ENCODE assay signal across 26 cellular contexts in genomic region chr10:111435871-111436270, GRCh38.
"Had no signal": no experiment of that assay in that cellular context is flagged by ENCODE, and none has a peak within 500 bp of the region (broad histone marks: within the 10 kb centered on the region; RNA-seq: fewer than 3 reads in every experiment).

No MANE protein-coding gene starts in this region.

- DNase-seq: activated CD4-positive, alpha-beta memory T cell treated with anti-CD3 and anti-CD28 coated beads, Interleukin-2, amount 10 ng/mL, durations not matched to agents 7 days and 5 days; activated CD4-positive, alpha-beta T cell treated with anti-CD3 and anti-CD28 coated beads for 1 hour; activated CD4-positive, alpha-beta T cell treated with anti-CD3 and anti-CD28 coated beads for 4 hours; activated CD4-positive, alpha-beta T cell treated with anti-CD3 and anti-CD28 coated beads, Interleukin-2, amount 10 ng/mL, durations not matched to agents 7 days and 5 days; activated CD4-positive, alpha-beta T cell treated with anti-CD3 and anti-CD28 coated beads, Interleukin-2, amount 50 U/mL, for 4 hours; activated CD8-positive, alpha-beta memory T cell treated with anti-CD3 and anti-CD28 coated beads, Interleukin-2, amount 50 U/mL, for 48 hours; activated gamma-delta T cell; activated naive CD4-positive, alpha-beta T cell; activated naive CD4-positive, alpha-beta T cell treated with anti-CD3 and anti-CD28 coated beads, Interleukin-2, amount 10 ng/mL, durations not matched to agents 7 days and 5 days; activated naive CD8-positive, alpha-beta T cell treated with anti-CD3 and anti-CD28 coated beads, Interleukin-2, amount 10 ng/mL, durations not matched to agents 7 days and 5 days; activated T-cell treated with anti-CD3 and anti-CD28 coated beads for 4 hours; activated T-cell treated with anti-CD3 and anti-CD28 coated beads, Interleukin-2, amount 50 U/mL, for 24 hours; activated T-cell treated with anti-CD3 and anti-CD28 coated beads, Interleukin-2, amount 50 U/mL, for 72 hours; central memory CD4-positive, alpha-beta T cell; cerebellar nuclear complex; colonic mucosa; effector CD8-positive, alpha-beta T cell; foreskin fibroblast; head of caudate nucleus; T-helper 2 cell had no signal

- H3K36me3 ChIP-seq: ascending aorta, breast epithelium, cardiac muscle cell, colonic mucosa had no signal

- ATAC-seq: activated naive CD4-positive, alpha-beta T cell treated with anti-CD3 and anti-CD28 coated beads, Interleukin-2, amount 50 U/mL, for 72 hours; activated T-cell treated with anti-CD3 and anti-CD28 coated beads, Interleukin-2, amount 50 U/mL, for 72 hours; esophagus mucosa; WTC11 had no signal

- H3K27ac ChIP-seq: ascending aorta, breast epithelium, cardiac muscle cell, colonic mucosa had no signal

- H3K27me3 ChIP-seq: ascending aorta, cardiac muscle cell, colonic mucosa had no signal

- H3K4me3 ChIP-seq: ascending aorta, breast epithelium, cardiac muscle cell, colonic mucosa had no signal

- H3K9me3 ChIP-seq: ascending aorta, breast epithelium, colonic mucosa had no signal

- H3K4me1 ChIP-seq: ascending aorta, breast epithelium, colonic mucosa had no signal
